ENCODE assay signal across 15 cellular contexts in genomic region chr10:114472874-114473248, GRCh38.
DNase-seq lines count a peak whose midpoint lies in the region; ATAC-seq and TF ChIP-seq lines count a peak whose summit lies in the region.
"Had no signal": no experiment of that assay in that cellular context is flagged by ENCODE, and none has a peak within 500 bp of the region (broad histone marks: within the 10 kb centered on the region; RNA-seq: fewer than 3 reads in every experiment).

No MANE protein-coding gene starts in this region.

- H3K27ac Mint-ChIP-seq in CD4-positive, alpha-beta memory T cell, result peak overlapping the region in 6 of 7 donors; percentile 1 to 91 (median 70)

- no peak for ATAC-seq in HG02852 (IDR thresholded peaks at IDR 0.05; ENCODE audit: unreplicated experiment)
- ATAC-seq: activated T-cell treated with anti-CD3 and anti-CD28 coated beads, Interleukin-2, amount 50 U/mL, for 4 hours had no signal

- no peaks in the 10 kb centered on the region for H3K9me3 Mint-ChIP-seq in CD4-positive, alpha-beta memory T cell
- H3K9me3 Mint-ChIP-seq: activated T-cell treated with anti-CD3 and anti-CD28 coated beads, Interleukin-2, amount 50 U/mL, for 4 hours had no signal

- peaks cover 16% of the 10 kb centered on the region for H3K36me3 ChIP-seq in CD4-positive, alpha-beta memory T cell (ENCODE audit: insufficient read depth, low read length)
- H3K36me3 ChIP-seq in WERI-Rb-1 (no peaks in the 10 kb centered on the region), mucosa of stomach (ENCODE audit: control insufficient read depth, insufficient read depth, low read length) (peaks cover 8% of the 10 kb centered on the region)
- H3K36me3 ChIP-seq: left lung had no signal

- H3K27ac ChIP-seq in CD4-positive, alpha-beta memory T cell (ENCODE audit: low read depth, low read length), result no peak overlapping the region
- H3K27ac ChIP-seq in WERI-Rb-1, result peak overlapping the region; percentile 71
- no peak overlapping the region for H3K27ac ChIP-seq in coronary artery
- H3K27ac ChIP-seq: left lung had no signal

- TF ChIP-seq CTCF in WERI-Rb-1 (IDR thresholded peaks at IDR 0.05; ENCODE audit: low read depth, low read length) (no peak), coronary artery (IDR thresholded peaks at IDR 0.05) (no peak)

- no peaks in the 10 kb centered on the region for H3K27me3 Mint-ChIP-seq in CD4-positive, alpha-beta memory T cell

- intact Hi-C loops in CD4-positive, alpha-beta memory T cell (cut with micrococcal nuclease), result no loop called here

- H3K9ac ChIP-seq in mucosa of stomach (ENCODE audit: low read length), result peak overlapping the region; percentile 0

- DNase-seq in NCI-H146 treated with DMSO at 0.1 percent for 48 hours (lab: John Stamatoyannopoulos, UW; ENCODE audit: unreplicated experiment) (peak; percentile 92), NCI-H146 (lab: John Stamatoyannopoulos, UW) (no peak), WERI-Rb-1 (no peak), coronary artery (ENCODE audit: low spot score) (no peak), NCI-H526 treated with DMSO at 0.1 percent for 48 hours (lab: John Stamatoyannopoulos, UW) (no peak)
- no peak for DNase-seq in CD4-positive, alpha-beta memory T cell
- DNase-seq: ACHN; activated T-cell treated with anti-CD3 and anti-CD28 coated beads, Interleukin-2, amount 50 U/mL, for 4 hours; dermis blood vessel endothelial cell; left lung; NCI-H2227 treated with DMSO at 0.1 percent for 48 hours; stimulated activated CD4-positive, alpha-beta T cell treated with anti-CD3 and anti-CD28 coated beads, Interleukin-4, amount 100 ng/mL, for 4 hours; SW 1271 had no signal

- H3K4me3 ChIP-seq in CD4-positive, alpha-beta memory T cell (ENCODE audit: low read length in 2 of 2), result no peak overlapping the region
- H3K4me3 ChIP-seq in WERI-Rb-1 (ENCODE audit: low read depth, low read length) (no peak overlapping the region), mucosa of stomach (ENCODE audit: low read length) (no peak overlapping the region), coronary artery (no peak overlapping the region)
- H3K4me3 ChIP-seq: left lung had no signal

- no peak overlapping the region for H3K4me3 Mint-ChIP-seq in CD4-positive, alpha-beta memory T cell
- H3K4me3 Mint-ChIP-seq: activated T-cell treated with anti-CD3 and anti-CD28 coated beads, Interleukin-2, amount 50 U/mL, for 4 hours had no signal

- no peaks in the 10 kb centered on the region for H3K27me3 ChIP-seq in CD4-positive, alpha-beta memory T cell (ENCODE audit: insufficient read depth, low read length)
- H3K27me3 ChIP-seq in WERI-Rb-1 (ENCODE audit: insufficient read depth, low read depth, severe bottlenecking), result no peaks in the 10 kb centered on the region
- no peaks in the 10 kb centered on the region for H3K27me3 ChIP-seq in mucosa of stomach (ENCODE audit: control insufficient read depth, insufficient read depth, low read length)
- H3K27me3 ChIP-seq: left lung had no signal

- CTCF ChIA-PET in CD4-positive, alpha-beta memory T cell (lab: Charles Lee; ENCODE audit: partially characterized antibody), result interaction anchor here (0.9 to 8.4 kb wide), 18 partner anchors 9 to 349 kb away, joined by 3 to 241 read pairs (median 16); partner anchors contain the start of gene FHIP2A

- peaks cover 16 to 35% of the 10 kb centered on the region in 2 donors for H3K36me3 Mint-ChIP-seq in CD4-positive, alpha-beta memory T cell

- POLR2A ChIA-PET in CD4-positive, alpha-beta memory T cell (lab: Charles Lee; ENCODE audit: partially characterized antibody), result interaction anchor here (3.1 kb wide), 1 partner anchor 53 kb away, joined by 18 read pairs; no protein-coding TSS in a partner anchor

- no peaks in the 10 kb centered on the region for H3K9me3 ChIP-seq in CD4-positive, alpha-beta memory T cell (ENCODE audit: control insufficient read depth in 1 of 2, low read length in 2 of 2)
- H3K9me3 ChIP-seq in WERI-Rb-1 (ENCODE audit: severe bottlenecking) (no peaks in the 10 kb centered on the region), mucosa of stomach (ENCODE audit: control insufficient read depth, low read length) (no peaks in the 10 kb centered on the region)
- H3K9me3 ChIP-seq: left lung had no signal

- H3K4me1 Mint-ChIP-seq in CD4-positive, alpha-beta memory T cell, result peaks cover 21 to 36% (median 28%) of the 10 kb centered on the region in 4 donors

- peaks cover 5% of the 10 kb centered on the region for H3K4me1 ChIP-seq in CD4-positive, alpha-beta memory T cell (ENCODE audit: insufficient read depth, low read length)
- peaks cover 31% of the 10 kb centered on the region for H3K4me1 ChIP-seq in mucosa of stomach (ENCODE audit: control insufficient read depth, insufficient read depth, low read length)
